ENCODE assay signal across 1 cellular context in the genomic region with DNA sequence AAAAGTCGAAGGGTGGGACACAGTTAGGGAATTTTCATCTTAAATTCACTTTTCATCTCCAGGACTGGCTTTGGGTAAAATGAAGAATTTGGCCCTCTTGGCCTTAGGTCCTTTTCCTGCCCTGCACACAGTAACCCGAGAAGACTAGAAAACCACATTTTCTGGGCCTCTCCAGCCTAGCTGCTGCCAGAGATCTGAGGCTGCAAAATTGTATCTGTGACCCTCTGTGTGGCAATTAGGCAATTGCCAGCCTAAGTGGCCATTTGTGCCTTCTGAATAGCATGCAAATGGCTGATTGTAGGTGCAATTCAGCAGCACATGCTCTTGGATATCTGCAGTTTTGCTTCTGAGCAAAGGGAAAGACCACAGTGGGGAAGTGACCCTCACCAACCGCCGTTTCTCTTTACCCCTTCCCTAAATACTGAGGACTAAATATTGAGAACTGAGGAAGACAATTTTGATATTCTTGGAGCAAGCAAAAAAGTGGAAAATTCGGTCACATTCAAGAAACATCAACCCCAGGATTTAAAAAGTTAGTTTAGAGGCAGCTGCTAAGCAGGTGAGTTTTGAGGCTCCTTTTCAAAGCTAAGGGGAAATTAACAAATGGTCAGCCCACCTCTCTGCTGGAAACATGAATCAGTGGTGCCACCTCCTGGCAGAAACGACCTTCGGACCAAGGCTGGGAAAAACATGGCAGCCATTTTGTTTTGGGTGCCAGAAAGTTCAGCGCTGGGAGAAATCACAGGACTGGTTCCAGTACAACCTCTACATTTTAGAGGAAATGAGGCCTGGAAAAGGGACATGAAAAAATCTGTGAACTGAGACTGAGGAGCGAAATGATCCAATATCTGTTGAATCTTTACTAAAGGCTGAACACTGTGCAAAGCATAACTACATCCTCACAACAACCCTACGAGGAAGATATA.
TF ChIP-seq lines count a peak whose summit lies in the region.

No MANE protein-coding gene starts in this region.

TF ChIP-seq in HepG2, 621 proteins besides CTCF, POLR2A, EP300 and RAD21 (continued from another document):
- TF ChIP-seq, protein P1, sequence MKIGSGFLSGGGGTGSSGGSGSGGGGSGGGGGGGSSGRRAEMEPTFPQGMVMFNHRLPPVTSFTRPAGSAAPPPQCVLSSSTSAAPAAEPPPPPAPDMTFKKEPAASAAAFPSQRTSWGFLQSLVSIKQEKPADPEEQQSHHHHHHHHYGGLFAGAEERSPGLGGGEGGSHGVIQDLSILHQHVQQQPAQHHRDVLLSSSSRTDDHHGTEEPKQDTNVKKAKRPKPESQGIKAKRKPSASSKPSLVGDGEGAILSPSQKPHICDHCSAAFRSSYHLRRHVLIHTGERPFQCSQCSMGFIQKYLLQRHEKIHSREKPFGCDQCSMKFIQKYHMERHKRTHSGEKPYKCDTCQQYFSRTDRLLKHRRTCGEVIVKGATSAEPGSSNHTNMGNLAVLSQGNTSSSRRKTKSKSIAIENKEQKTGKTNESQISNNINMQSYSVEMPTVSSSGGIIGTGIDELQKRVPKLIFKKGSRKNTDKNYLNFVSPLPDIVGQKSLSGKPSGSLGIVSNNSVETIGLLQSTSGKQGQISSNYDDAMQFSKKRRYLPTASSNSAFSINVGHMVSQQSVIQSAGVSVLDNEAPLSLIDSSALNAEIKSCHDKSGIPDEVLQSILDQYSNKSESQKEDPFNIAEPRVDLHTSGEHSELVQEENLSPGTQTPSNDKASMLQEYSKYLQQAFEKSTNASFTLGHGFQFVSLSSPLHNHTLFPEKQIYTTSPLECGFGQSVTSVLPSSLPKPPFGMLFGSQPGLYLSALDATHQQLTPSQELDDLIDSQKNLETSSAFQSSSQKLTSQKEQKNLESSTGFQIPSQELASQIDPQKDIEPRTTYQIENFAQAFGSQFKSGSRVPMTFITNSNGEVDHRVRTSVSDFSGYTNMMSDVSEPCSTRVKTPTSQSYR (CRISPR knock-in tag; IDR thresholded peaks at IDR 0.05; ENCODE audit: borderline replicate concordance), result no peak
- no peak for TF ChIP-seq ZNF263 (CRISPR knock-in tag; IDR thresholded peaks at IDR 0.05)
- TF ChIP-seq, protein P2, sequence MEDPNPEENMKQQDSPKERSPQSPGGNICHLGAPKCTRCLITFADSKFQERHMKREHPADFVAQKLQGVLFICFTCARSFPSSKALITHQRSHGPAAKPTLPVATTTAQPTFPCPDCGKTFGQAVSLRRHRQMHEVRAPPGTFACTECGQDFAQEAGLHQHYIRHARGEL (CRISPR knock-in tag; IDR thresholded peaks at IDR 0.05), result 0 out of 2 replicates have a peak, but pooled peaks have one; percentile 31
- 0 out of 2 replicates have a peak, but pooled peaks have one; percentile 9 for TF ChIP-seq PHF8 (CRISPR knock-in tag; IDR thresholded peaks at IDR 0.05)
- TF ChIP-seq, protein P3, sequence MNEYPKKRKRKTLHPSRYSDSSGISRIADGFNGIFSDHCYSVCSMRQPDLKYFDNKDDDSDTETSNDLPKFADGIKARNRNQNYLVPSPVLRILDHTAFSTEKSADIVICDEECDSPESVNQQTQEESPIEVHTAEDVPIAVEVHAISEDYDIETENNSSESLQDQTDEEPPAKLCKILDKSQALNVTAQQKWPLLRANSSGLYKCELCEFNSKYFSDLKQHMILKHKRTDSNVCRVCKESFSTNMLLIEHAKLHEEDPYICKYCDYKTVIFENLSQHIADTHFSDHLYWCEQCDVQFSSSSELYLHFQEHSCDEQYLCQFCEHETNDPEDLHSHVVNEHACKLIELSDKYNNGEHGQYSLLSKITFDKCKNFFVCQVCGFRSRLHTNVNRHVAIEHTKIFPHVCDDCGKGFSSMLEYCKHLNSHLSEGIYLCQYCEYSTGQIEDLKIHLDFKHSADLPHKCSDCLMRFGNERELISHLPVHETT (CRISPR knock-in tag; conservative IDR thresholded peaks at IDR 0.05), result no peak
- TF ChIP-seq, protein P4, sequence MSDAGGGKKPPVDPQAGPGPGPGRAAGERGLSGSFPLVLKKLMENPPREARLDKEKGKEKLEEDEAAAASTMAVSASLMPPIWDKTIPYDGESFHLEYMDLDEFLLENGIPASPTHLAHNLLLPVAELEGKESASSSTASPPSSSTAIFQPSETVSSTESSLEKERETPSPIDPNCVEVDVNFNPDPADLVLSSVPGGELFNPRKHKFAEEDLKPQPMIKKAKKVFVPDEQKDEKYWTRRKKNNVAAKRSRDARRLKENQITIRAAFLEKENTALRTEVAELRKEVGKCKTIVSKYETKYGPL (CRISPR knock-in tag; IDR thresholded peaks at IDR 0.05), result no peak
- TF ChIP-seq POGZ (CRISPR knock-in tag; IDR thresholded peaks at IDR 0.05), result peak; percentile 66
- TF ChIP-seq, protein P5, sequence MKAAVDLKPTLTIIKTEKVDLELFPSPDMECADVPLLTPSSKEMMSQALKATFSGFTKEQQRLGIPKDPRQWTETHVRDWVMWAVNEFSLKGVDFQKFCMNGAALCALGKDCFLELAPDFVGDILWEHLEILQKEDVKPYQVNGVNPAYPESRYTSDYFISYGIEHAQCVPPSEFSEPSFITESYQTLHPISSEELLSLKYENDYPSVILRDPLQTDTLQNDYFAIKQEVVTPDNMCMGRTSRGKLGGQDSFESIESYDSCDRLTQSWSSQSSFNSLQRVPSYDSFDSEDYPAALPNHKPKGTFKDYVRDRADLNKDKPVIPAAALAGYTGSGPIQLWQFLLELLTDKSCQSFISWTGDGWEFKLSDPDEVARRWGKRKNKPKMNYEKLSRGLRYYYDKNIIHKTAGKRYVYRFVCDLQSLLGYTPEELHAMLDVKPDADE (CRISPR knock-in tag; IDR thresholded peaks at IDR 0.05), result no peak
- peak; percentile 68 for TF ChIP-seq SMC3 (IDR thresholded peaks at IDR 0.05; ENCODE audit: low read length)
- peak; percentile 23 for TF ChIP-seq CBX1 (IDR thresholded peaks at IDR 0.05; ENCODE audit: low read depth)
